Comparison of ENCODE assay signal across 23 cellular contexts in the genomic region with DNA sequence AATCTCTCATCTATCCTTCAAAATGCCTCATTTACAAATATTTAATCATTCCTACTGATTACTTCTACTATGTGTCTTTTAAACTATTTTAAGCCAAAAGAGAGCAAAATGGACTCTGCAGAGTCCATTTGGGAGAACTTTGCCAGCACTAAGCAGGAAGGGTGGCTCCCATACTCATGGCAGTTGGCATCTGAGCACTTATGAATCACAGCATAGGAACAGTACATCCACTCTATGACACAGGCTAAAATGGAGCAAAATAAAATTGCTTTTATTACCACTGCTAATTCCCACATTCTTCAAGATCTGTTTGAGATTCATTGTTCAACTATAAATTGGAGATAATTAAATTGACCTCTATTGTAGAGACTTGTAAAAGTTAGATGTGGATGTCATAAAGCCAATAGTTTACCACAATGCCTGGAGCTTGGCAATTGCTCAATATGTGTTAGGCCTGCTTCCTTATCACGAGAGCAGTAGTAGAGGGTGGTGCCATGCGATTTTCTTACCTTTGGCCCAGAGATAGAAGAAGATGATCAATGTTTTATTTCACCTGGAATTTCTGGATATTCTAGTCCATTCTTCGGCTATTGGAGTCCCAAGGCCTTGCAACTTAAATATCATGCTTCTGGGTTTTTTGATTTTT. TPM values are rescaled to one million over a fixed set of nuclear protein-coding genes. Genes with fewer than 3 reads are reported as not detected.
DNase-seq lines count a peak whose midpoint lies in the region; ATAC-seq and TF ChIP-seq lines count a peak whose summit lies in the region.
"Had no signal": no experiment of that assay in that cellular context is flagged by ENCODE, and none has a peak within 500 bp of the region (broad histone marks: within the 10 kb centered on the region; RNA-seq: fewer than 3 reads in every experiment).

No MANE protein-coding gene starts in this region.

- no peaks in the 10 kb centered on the region for H3K4me1 ChIP-seq in heart left ventricle
- H3K4me1 ChIP-seq: adrenal gland, spleen had no signal

- no peak for TF ChIP-seq POLR2A in heart left ventricle (IDR thresholded peaks at IDR 0.05)

- no peak overlapping the region for H3K27ac ChIP-seq in heart left ventricle
- H3K27ac ChIP-seq: adrenal gland, cardiac muscle cell, spleen, vagina had no signal

- peak; percentile 32 for ATAC-seq in left lobe of liver
- no peak for ATAC-seq in heart left ventricle
- ATAC-seq in HG02642 (IDR thresholded peaks at IDR 0.05; ENCODE audit: poor library complexity, unreplicated experiment), result no peak
- ATAC-seq: T-cell had no signal

- TF ChIP-seq CTCF in epithelial cell of esophagus (IDR thresholded peaks at IDR 0.05; ENCODE audit: insufficient read depth, low read depth, low read length, missing control alignments) (no peak), heart left ventricle (IDR thresholded peaks at IDR 0.05) (no peak), GM13977 (IDR thresholded peaks at IDR 0.05; ENCODE audit: extremely low read depth, insufficient read depth, missing control alignments) (no peak)

- intact Hi-C loops in heart left ventricle (cut with DNase I), result no loop called here

- H3K4me3 ChIP-seq in epithelial cell of esophagus (ENCODE audit: low read length) (no peak overlapping the region), heart left ventricle (no peak overlapping the region)
- H3K4me3 ChIP-seq: adrenal gland, cardiac muscle cell, spleen, vagina had no signal

- H3K27me3 ChIP-seq in heart left ventricle, result no peaks in the 10 kb centered on the region
- H3K27me3 ChIP-seq: adrenal gland, cardiac muscle cell, spleen, vagina had no signal

- peak; percentile 32 for DNase-seq in AG08395 (ENCODE audit: low spot score)
- peak; percentile 26 for DNase-seq in M059J (ENCODE audit: low read depth)
- peak; percentile 74 for DNase-seq in epithelial cell of esophagus (ENCODE audit: low read depth)
- DNase-seq in left lobe of liver (ENCODE audit: low spot score), result no peak
- no peak for DNase-seq in heart left ventricle
- DNase-seq in GM13977 (ENCODE audit: low spot score), result no peak
- no peak for DNase-seq in GM19238 (ENCODE audit: insufficient read length, low spot score)
- DNase-seq: activated CD4-positive, alpha-beta T cell treated with anti-CD3 and anti-CD28 coated beads, Interleukin-2, amount 10 ng/mL, durations not matched to agents 7 days and 5 days; adrenal gland; CD4-positive, alpha-beta memory T cell; DMS153; hippocampal formation; KG1; kidney; NCI-H526; SHP77 treated with DMSO at 0.1 percent for 48 hours; spleen; stimulated activated CD4-positive, alpha-beta T cell treated with anti-CD3 and anti-CD28 coated beads, Interleukin-4, amount 100 ng/mL, for 4 hours; substantia nigra; T-cell had no signal

- no peaks in the 10 kb centered on the region for H3K36me3 ChIP-seq in heart left ventricle
- H3K36me3 ChIP-seq: adrenal gland, cardiac muscle cell, spleen, vagina had no signal

- H3K9me3 ChIP-seq in heart left ventricle, result no peaks in the 10 kb centered on the region
- H3K9me3 ChIP-seq: adrenal gland, spleen, vagina had no signal

- WGBS in heart left ventricle, 4 donors, result 72 to 82% (median 77%) methylated on average over 3 of the region's 3 CpGs

- in situ Hi-C loops in GM13977 (cut with MboI; ENCODE audit: low pct_unique_long_range_greater_than_20kb, low sequenced_read_pairs, unreplicated experiment), result no loop called here

RNA-seq across cellular contexts. Expression of a gene that starts 19.1 kb away (rescaled TPM):
- total RNA-seq in M059J (2014; rRNA removed; shearing (Covaris generic)), result 2.6 and 3.7 TPM in 2 replicates
- 84.3 TPM for total RNA-seq in left lobe of liver
- 1 to 10 TPM in 4 of 9 donors, under 1 TPM in 5; 0.29 to 4.7 (median 0.91) TPM for total RNA-seq in heart left ventricle
- 1 to 10 TPM in 1 of 2 donors, under 1 TPM in 1; 0.43 to 1.5 TPM for polyA plus RNA-seq in heart left ventricle

Comparison
In these comparisons a context has a peak if more than half of its experiments do, and no peak if none do; other contexts are left out.
1. DNase-seq: peak in AG08395 (single experiment), M059J (single experiment) and epithelial cell of esophagus (single experiment); none in left lobe of liver (single experiment), heart left ventricle (0 of 5), GM13977 (single experiment) and GM19238 (single experiment).
2. RNA of a gene that starts 19.1 kb away (total RNA-seq): 84.3 TPM in left lobe of liver (single experiment); 2.6 to 3.7 TPM in M059J and 0.29 to 4.7 TPM in heart left ventricle; every median in the first group is over 10 times any median in the second.